ENCODE assay signal across 33 cellular contexts in the genomic region with DNA sequence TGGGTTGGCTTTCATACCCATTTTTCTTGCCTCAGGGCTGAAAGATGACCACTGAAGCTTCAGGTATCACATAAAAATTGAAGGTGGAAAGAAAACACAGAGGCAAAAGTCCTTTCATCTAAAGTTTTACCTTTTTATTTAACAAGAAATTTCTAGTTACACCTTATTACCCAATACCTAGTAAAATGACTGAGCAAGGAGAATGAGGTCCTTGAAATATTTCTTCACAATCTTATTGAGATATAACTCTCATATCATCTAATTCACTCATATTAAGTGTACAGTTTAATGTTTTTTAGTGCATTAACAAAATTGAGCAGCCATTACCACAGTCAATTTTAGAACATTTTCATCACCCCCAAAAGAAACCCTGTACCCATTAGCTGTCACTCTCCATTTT.
"Had no signal": no experiment of that assay in that cellular context is flagged by ENCODE, and none has a peak within 500 bp of the region (broad histone marks: within the 10 kb centered on the region; RNA-seq: fewer than 3 reads in every experiment).

No MANE protein-coding gene starts in this region.

- FAIRE-seq: astrocyte, bronchial epithelial cell had no signal

- ATAC-seq: activated naive CD4-positive, alpha-beta T cell treated with anti-CD3 and anti-CD28 coated beads, Interleukin-2, amount 50 U/mL, for 72 hours; activated naive CD8-positive, alpha-beta T cell treated with anti-CD3 and anti-CD28 coated beads, Interleukin-2, amount 50 U/mL, for 24 hours; activated T-cell treated with anti-CD3 and anti-CD28 coated beads, Interleukin-2, amount 50 U/mL, for 4 hours; activated T-cell treated with anti-CD3 and anti-CD28 coated beads, Interleukin-2, amount 50 U/mL, for 72 hours; activated T-helper 17 cell treated with anti-CD3 and anti-CD28 coated beads, Interleukin-2, amount 50 U/mL, for 72 hours; body of pancreas had no signal

- H3K4me3 ChIP-seq: adrenal gland, ascending aorta, body of pancreas, breast epithelium, cardiac muscle cell had no signal

- DNase-seq: activated effector memory CD4-positive, alpha-beta T cell treated with anti-CD3 and anti-CD28 coated beads, Interleukin-2, amount 50 U/mL, for 16 hours; activated effector memory CD4-positive, alpha-beta T cell treated with Interleukin-2 at 50 U/mL for 16 hours; activated gamma-delta T cell; activated gamma-delta T cell treated with Interleukin-2 at 50 U/mL for 16 hours; activated naive CD4-positive, alpha-beta T cell; activated naive CD4-positive, alpha-beta T cell treated with anti-CD3 and anti-CD28 coated beads for 36 hours; activated naive CD4-positive, alpha-beta T cell treated with anti-CD3 and anti-CD28 coated beads, Interleukin-2, amount 10 ng/mL, durations not matched to agents 7 days and 5 days; activated naive CD4-positive, alpha-beta T cell treated with anti-CD3 and anti-CD28 coated beads, Interleukin-2, amount 50 U/mL, for 16 hours; activated naive CD4-positive, alpha-beta T cell treated with Interleukin-2 at 50 U/mL for 16 hours; activated naive CD8-positive, alpha-beta T cell treated with anti-CD3 and anti-CD28 coated beads for 36 hours; activated naive CD8-positive, alpha-beta T cell treated with anti-CD3 and anti-CD28 coated beads, Interleukin-2, amount 10 ng/mL, durations not matched to agents 7 days and 5 days; activated naive CD8-positive, alpha-beta T cell treated with anti-CD3 and anti-CD28 coated beads, Interleukin-2, amount 50 U/mL, for 24 hours; activated T-cell treated with anti-CD3 and anti-CD28 coated beads, Interleukin-2, amount 50 U/mL, for 24 hours; activated T-cell treated with anti-CD3 and anti-CD28 coated beads, Interleukin-2, amount 50 U/mL, for 4 hours; activated T-cell treated with anti-CD3 and anti-CD28 coated beads, Interleukin-2, amount 50 U/mL, for 48 hours; activated T-cell treated with anti-CD3 and anti-CD28 coated beads, Interleukin-2, amount 50 U/mL, for 72 hours; adrenal gland; amniotic stem cell; amygdala; anterior cingulate cortex; aorta; body of pancreas; caudate nucleus; central memory CD4-positive, alpha-beta T cell; cerebellar nuclear complex had no signal

- H3K36me3 ChIP-seq: adrenal gland, ascending aorta, brain microvascular endothelial cell, breast epithelium, cardiac muscle cell had no signal

- H3K9me3 ChIP-seq: adrenal gland, ascending aorta, body of pancreas had no signal

- H3K27me3 ChIP-seq: adrenal gland, ascending aorta, body of pancreas, brain microvascular endothelial cell, breast epithelium, cardiac muscle cell had no signal

- H3K27ac ChIP-seq: adrenal gland, ascending aorta, body of pancreas, brain microvascular endothelial cell, breast epithelium, cardiac muscle cell had no signal

- H3K4me1 ChIP-seq: adrenal gland, ascending aorta, body of pancreas, breast epithelium had no signal
